ENCODE assay signal across 19 cellular contexts in the genomic region with DNA sequence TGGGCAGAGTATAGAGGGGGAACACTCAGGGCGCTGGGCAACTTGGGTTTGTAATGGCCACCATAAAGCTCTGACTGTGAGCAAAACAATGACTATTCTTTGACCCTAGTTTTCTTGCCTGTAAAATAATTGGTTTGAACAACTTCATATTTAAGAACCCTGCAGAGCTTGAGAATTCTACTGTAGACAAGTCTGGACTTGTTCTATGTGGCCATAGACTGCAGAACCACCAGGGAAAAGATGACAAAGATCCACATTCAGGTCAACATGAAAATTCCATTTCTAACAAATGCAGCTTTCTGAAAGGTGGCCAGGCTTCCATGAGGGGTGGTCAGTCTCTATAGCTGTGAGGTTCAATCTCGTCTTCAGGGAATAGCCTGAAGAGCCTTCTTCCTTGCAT.
DNase-seq lines count a peak whose midpoint lies in the region; ATAC-seq, FAIRE-seq and TF ChIP-seq lines count a peak whose summit lies in the region.
"Had no signal": no experiment of that assay in that cellular context is flagged by ENCODE, and none has a peak within 500 bp of the region (broad histone marks: within the 10 kb centered on the region; RNA-seq: fewer than 3 reads in every experiment).

No MANE protein-coding gene starts in this region.

- H3K9me3 Mint-ChIP-seq in type B pancreatic cell, result peaks cover 24% of the 10 kb centered on the region
- H3K9me3 Mint-ChIP-seq in activated T-cell treated with anti-CD3 and anti-CD28 coated beads, Interleukin-2, amount 50 U/mL, for 24 hours, result no peaks in the 10 kb centered on the region
- H3K9me3 Mint-ChIP-seq: CD4-positive, alpha-beta T cell had no signal

- WGBS in mammary epithelial cell (ENCODE audit: low coverage, missing lambda C conversion rate), result 94% methylated on average over 2 of the region's 2 CpGs
- no CpG with 5 or more reads among the region's 2 CpGs for WGBS in trophoblast cell (ENCODE audit: extremely low coverage, insufficient coverage, insufficient read length)

- FAIRE-seq in keratinocyte (lab: Jason Lieb, UNC), result no peak
- FAIRE-seq: GM12878, H54, RCC 7860 had no signal

- H2AK5ac ChIP-seq in trophoblast cell (ENCODE audit: low read length), result no peak overlapping the region

- H4K20me1 ChIP-seq in mammary epithelial cell (ENCODE audit: insufficient read depth, low read length), result no peaks in the 10 kb centered on the region
- no peaks in the 10 kb centered on the region for H4K20me1 ChIP-seq in keratinocyte (ENCODE audit: control insufficient read depth, extremely low read depth, insufficient read depth, low read length)

- H2BK5ac ChIP-seq in trophoblast cell (ENCODE audit: low read depth, low read length, poor library complexity), result peak overlapping the region; percentile 92

- intact Hi-C loops in mammary epithelial cell (cut with micrococcal nuclease), result no loop called here

- H3K36me3 ChIP-seq in SJCRH30, result no peaks in the 10 kb centered on the region
- no peaks in the 10 kb centered on the region for H3K36me3 ChIP-seq in mammary epithelial cell (ENCODE audit: insufficient read depth, low read length)
- H3K36me3 ChIP-seq in keratinocyte (ENCODE audit: control insufficient read depth in 2 of 2, extremely low read depth in 1 of 2, insufficient read depth in 2 of 2, low read length in 2 of 2), result no peaks in the 10 kb centered on the region
- H3K36me3 ChIP-seq in trophoblast cell (ENCODE audit: control insufficient read depth in 1 of 2, insufficient read depth in 2 of 2, low read length in 2 of 2), result no peaks in the 10 kb centered on the region
- H3K36me3 ChIP-seq: SJSA1 had no signal

- H3K4me2 ChIP-seq in mammary epithelial cell (ENCODE audit: insufficient read depth, low read depth, low read length), result no peak overlapping the region
- H3K4me2 ChIP-seq in keratinocyte (ENCODE audit: control insufficient read depth, extremely low read depth, insufficient read depth, low read depth, low read length), result peak overlapping the region; percentile 5
- H3K4me2 ChIP-seq in trophoblast cell (ENCODE audit: low read length), result no peak overlapping the region

- dilution Hi-C loops in mammary epithelial cell (cut with HindIII; ENCODE audit: low sequenced_read_pairs) (no loop called here), keratinocyte (cut with MboI; ENCODE audit: extremely low pct_ligation_motif_present, low sequenced_read_pairs) (no loop called here)

- ATAC-seq in esophagus mucosa (no peak), HG03175 (IDR thresholded peaks at IDR 0.05; ENCODE audit: unreplicated experiment) (no peak)
- ATAC-seq: GM12878 had no signal

- H3K23ac ChIP-seq in trophoblast cell (ENCODE audit: low read length), result no peak overlapping the region

- peaks cover 25% of the 10 kb centered on the region for H3K79me1 ChIP-seq in trophoblast cell (ENCODE audit: low read length)

- H3K18ac ChIP-seq in trophoblast cell (ENCODE audit: low read length), result no peak overlapping the region

- TF ChIP-seq CTCF in mammary epithelial cell (conservative IDR thresholded peaks at IDR 0.05 in 1 of 2, IDR thresholded peaks at IDR 0.05 in 1 of 2; ENCODE audit: extremely low read depth in 1 of 2, insufficient read depth in 1 of 2, low read depth in 1 of 2, low read length in 2 of 2) (no peak), keratinocyte (optimal IDR thresholded peaks at IDR 0.05 in 1 of 3, IDR thresholded peaks at IDR 0.05 in 1 of 3, conservative IDR thresholded peaks at IDR 0.05 in 1 of 3; ENCODE audit: extremely low read depth in 1 of 3, insufficient read depth in 2 of 3, low read length in 3 of 3) (no peak), type B pancreatic cell (conservative IDR thresholded peaks at IDR 0.05) (no peak)

- H3K79me2 ChIP-seq in mammary epithelial cell (ENCODE audit: insufficient read depth, low read length) (no peaks in the 10 kb centered on the region), keratinocyte (ENCODE audit: control insufficient read depth, insufficient read depth, low read length) (no peaks in the 10 kb centered on the region), trophoblast cell (ENCODE audit: control insufficient read depth, insufficient read depth, low read length, poor library complexity) (peaks cover 4% of the 10 kb centered on the region)

- H3K36me3 Mint-ChIP-seq in type B pancreatic cell, result peaks cover 3% of the 10 kb centered on the region
- H3K36me3 Mint-ChIP-seq in activated T-cell treated with anti-CD3 and anti-CD28 coated beads, Interleukin-2, amount 50 U/mL, for 24 hours (ENCODE audit: low read depth), result no peaks in the 10 kb centered on the region

- H3K4me3 ChIP-seq in SJCRH30, result no peak overlapping the region
- H3K4me3 ChIP-seq in mammary epithelial cell (replicated peaks in 1 of 3; ENCODE audit: insufficient read depth in 1 of 3, low read depth in 2 of 3, low read length in 3 of 3), result no peak overlapping the region
- no peak overlapping the region for H3K4me3 ChIP-seq in keratinocyte (ENCODE audit: control insufficient read depth in 2 of 3, extremely low read depth in 1 of 3, insufficient read depth in 2 of 3, low read depth in 1 of 3, low read length in 3 of 3)
- no peak overlapping the region for H3K4me3 ChIP-seq in trophoblast cell (ENCODE audit: low read depth, low read length)
- H3K4me3 ChIP-seq: GM12878, SJSA1 had no signal

- BruUV-seq in mammary epithelial cell (replicated peaks; lab: Mats Ljungman, UMichigan), result no TSS peak

- H2BK12ac ChIP-seq in trophoblast cell (ENCODE audit: low read length), result peak overlapping the region; percentile 25

- peak overlapping the region; percentile 79 for H2BK120ac ChIP-seq in trophoblast cell (ENCODE audit: insufficient read depth, low read length, poor library complexity)

- H3K27ac Mint-ChIP-seq in type B pancreatic cell, result no peak overlapping the region
- no peak overlapping the region for H3K27ac Mint-ChIP-seq in activated T-cell treated with anti-CD3 and anti-CD28 coated beads, Interleukin-2, amount 50 U/mL, for 24 hours
- H3K27ac Mint-ChIP-seq: CD4-positive, alpha-beta T cell had no signal

- CTCF ChIA-PET in mammary epithelial cell (lab: Charles Lee; ENCODE audit: low non-redundant PET), result no interaction called here

- H4K12ac ChIP-seq in trophoblast cell (ENCODE audit: low read depth, low read length), result no peak overlapping the region

- H2AFZ ChIP-seq in mammary epithelial cell (ENCODE audit: low read depth, low read length) (peak overlapping the region; percentile 60), keratinocyte (ENCODE audit: control insufficient read depth, low read length) (peak overlapping the region; percentile 16), trophoblast cell (ENCODE audit: insufficient read depth, low read length, poor library complexity) (peak overlapping the region; percentile 63)

- H4K91ac ChIP-seq in trophoblast cell (ENCODE audit: low read depth, low read length), result peak overlapping the region; percentile 98

- peaks cover 11% of the 10 kb centered on the region for H3K4me1 ChIP-seq in SJCRH30
- H3K4me1 ChIP-seq in mammary epithelial cell (ENCODE audit: insufficient read depth, low read length), result peaks cover 6% of the 10 kb centered on the region
- peaks cover 7% of the 10 kb centered on the region for H3K4me1 ChIP-seq in keratinocyte (ENCODE audit: control insufficient read depth, extremely low read depth, insufficient read depth, low read length)
- peaks cover 5 to 13% of the 10 kb centered on the region in 2 experiments for H3K4me1 ChIP-seq in trophoblast cell (ENCODE audit: control insufficient read depth in 1 of 2, insufficient read depth in 2 of 2, low read length in 2 of 2)
- H3K4me1 ChIP-seq: SJSA1 had no signal

- H3K9ac ChIP-seq in mammary epithelial cell (ENCODE audit: insufficient read depth, low read length) (no peak overlapping the region), keratinocyte (ENCODE audit: control insufficient read depth, extremely low read depth, insufficient read depth, low read length) (no peak overlapping the region), trophoblast cell (ENCODE audit: low read length) (no peak overlapping the region)

- H3K4ac ChIP-seq in trophoblast cell (ENCODE audit: low read depth, low read length), result peak overlapping the region; percentile 75

- peak overlapping the region; percentile 77 for H4K8ac ChIP-seq in trophoblast cell (ENCODE audit: low read depth, low read length)

- H3K27ac ChIP-seq in SJCRH30, result peak overlapping the region; percentile 40; the same call in 1 of the 2 replicates
- no peak overlapping the region for H3K27ac ChIP-seq in mammary epithelial cell (ENCODE audit: insufficient read depth, low read depth, low read length)
- H3K27ac ChIP-seq in keratinocyte (ENCODE audit: control insufficient read depth, insufficient read depth, low read length), result no peak overlapping the region
- H3K27ac ChIP-seq in trophoblast cell (ENCODE audit: low read depth, low read length), result peak overlapping the region; percentile 96
- H3K27ac ChIP-seq: SJSA1 had no signal

- peaks cover 15% of the 10 kb centered on the region for H3K4me1 Mint-ChIP-seq in type B pancreatic cell (ENCODE audit: unreplicated experiment)
- H3K4me1 Mint-ChIP-seq in activated T-cell treated with anti-CD3 and anti-CD28 coated beads, Interleukin-2, amount 50 U/mL, for 24 hours (ENCODE audit: low read depth), result no peaks in the 10 kb centered on the region

- H3K27me3 ChIP-seq in SJCRH30 (no peaks in the 10 kb centered on the region), mammary epithelial cell (ENCODE audit: insufficient read depth, low read length) (no peaks in the 10 kb centered on the region), keratinocyte (ENCODE audit: control insufficient read depth, extremely low read depth, insufficient read depth, low read length) (no peaks in the 10 kb centered on the region), trophoblast cell (ENCODE audit: insufficient read depth, low read length) (no peaks in the 10 kb centered on the region)
- H3K27me3 ChIP-seq: SJSA1 had no signal

- in situ Hi-C loops in mammary epithelial cell (cut with MboI; ENCODE audit: low sequenced_read_pairs in 2 of 2), result no loop called here

- H3K9me3 ChIP-seq in SJCRH30 (replicated peaks) (no peaks in the 10 kb centered on the region), mammary epithelial cell (replicated peaks; ENCODE audit: insufficient read depth, low read length) (no peaks in the 10 kb centered on the region), keratinocyte (ENCODE audit: control insufficient read depth, low read depth, low read length) (no peaks in the 10 kb centered on the region), trophoblast cell (ENCODE audit: insufficient read depth, low read depth, low read length) (no peaks in the 10 kb centered on the region)
- H3K9me3 ChIP-seq: SJSA1 had no signal

- H3K9me1 ChIP-seq in keratinocyte (ENCODE audit: control insufficient read depth, extremely low read depth, insufficient read depth, low read length), result no peaks in the 10 kb centered on the region

- peak overlapping the region; percentile 27 for H3K14ac ChIP-seq in trophoblast cell (ENCODE audit: low read length)

- no peak overlapping the region for H3K4me3 Mint-ChIP-seq in type B pancreatic cell
- no peak overlapping the region for H3K4me3 Mint-ChIP-seq in activated T-cell treated with anti-CD3 and anti-CD28 coated beads, Interleukin-2, amount 50 U/mL, for 24 hours
- H3K4me3 Mint-ChIP-seq: CD4-positive, alpha-beta T cell had no signal

- H3K27me3 Mint-ChIP-seq in type B pancreatic cell, result no peaks in the 10 kb centered on the region
- peaks cover 3% of the 10 kb centered on the region for H3K27me3 Mint-ChIP-seq in activated T-cell treated with anti-CD3 and anti-CD28 coated beads, Interleukin-2, amount 50 U/mL, for 24 hours
- H3K27me3 Mint-ChIP-seq: CD4-positive, alpha-beta T cell had no signal

- DNase-seq in SJCRH30, result no peak
- peak; percentile 21 for DNase-seq in mammary epithelial cell
- no peak for DNase-seq in keratinocyte (ENCODE audit: low read depth, low spot score)
- DNase-seq in trophoblast cell, result peak in 1 of 2 donors; percentile 8
- DNase-seq in type B pancreatic cell (ENCODE audit: extremely low spot score, unreplicated experiment), result no peak
- DNase-seq in activated T-cell treated with anti-CD3 and anti-CD28 coated beads, Interleukin-2, amount 50 U/mL, for 24 hours, result no peak
- DNase-seq: CD4-positive, alpha-beta T cell; COR-L47; DMS79 treated with DMSO at 0.1 percent for 48 hours; KG1; NCI-H1105 treated with DMSO at 0.1 percent for 48 hours; NCI-H2029 treated with DMSO at 0.1 percent for 48 hours; NCI-H2171 treated with DMSO at 0.1 percent for 48 hours had no signal

Comparison
In these comparisons a context has a peak if more than half of its experiments do, and no peak if none do; other contexts are left out.
1. H3K27ac ChIP-seq: peak in SJCRH30 (single experiment) and trophoblast cell (single experiment); none in mammary epithelial cell (single experiment) and keratinocyte (single experiment).
2. Peak in every context shown above with its lines, with median percentiles within 50 percentile points of each other: H2AFZ ChIP-seq.